Comparison of ENCODE assay signal across 7 cellular contexts in the genomic region with DNA sequence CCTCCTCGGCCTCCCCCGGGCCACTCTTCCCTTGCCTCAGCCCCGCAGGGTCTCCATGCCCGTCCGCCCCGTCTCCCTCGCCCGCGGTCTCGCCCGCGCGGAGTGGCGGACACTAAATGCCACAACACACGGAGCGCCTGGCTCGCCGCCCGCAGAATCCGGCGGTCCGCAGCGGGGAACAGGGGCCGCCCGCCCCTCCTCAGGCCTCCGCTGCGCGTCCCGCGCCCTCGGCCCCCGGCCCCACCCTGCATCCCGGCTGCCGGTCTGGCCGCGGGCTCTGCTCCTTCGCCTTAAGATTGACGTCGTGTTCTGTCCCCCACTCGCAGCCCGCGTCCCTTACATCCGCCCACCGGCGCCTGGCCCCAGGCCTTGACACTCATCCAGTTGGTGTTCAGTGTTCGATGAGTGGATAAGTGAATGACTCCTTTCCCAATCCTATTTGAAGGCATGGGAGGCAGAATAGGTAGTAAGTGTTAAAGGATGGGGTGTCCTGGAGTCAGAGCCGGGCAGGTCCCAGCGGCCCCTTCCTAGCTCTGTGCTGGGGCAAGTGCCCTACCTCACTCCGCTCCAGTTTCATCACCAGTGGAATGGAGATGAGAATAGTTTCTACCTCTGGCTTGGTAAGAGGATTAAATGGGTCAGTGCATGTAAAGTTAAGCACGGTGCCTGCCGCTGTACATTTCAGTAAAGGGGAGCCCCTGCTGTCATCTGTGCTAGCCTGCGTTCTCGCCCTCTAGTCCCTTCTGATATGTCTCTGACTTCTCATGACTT. TPM values are rescaled to one million over a fixed set of nuclear protein-coding genes. Genes with fewer than 3 reads are reported as not detected.
DNase-seq lines count a peak whose midpoint lies in the region; ATAC-seq and TF ChIP-seq lines count a peak whose summit lies in the region.

No MANE protein-coding gene starts in this region.

- H3K27ac Mint-ChIP-seq in GM23338: peak overlapping the region; percentile 7; the same call in 1 of the 2 replicates
- peak overlapping the region; percentile 79 for H3K27ac Mint-ChIP-seq in activated T-cell treated with anti-CD3 and anti-CD28 coated beads, Interleukin-2, amount 50 U/mL, for 72 hours

- H3K4me3 ChIP-seq in GM12864 (ENCODE audit: low read depth, low read length) (peak overlapping the region; percentile 96), GM23338 (peak overlapping the region; percentile 99), Loucy (ENCODE audit: low read length, poor library complexity, severe bottlenecking) (peak overlapping the region; percentile 77), neuronal stem cell (ENCODE audit: low read length in 2 of 2) (peak overlapping the region; percentile 88 to 94), vagina (peak overlapping the region; percentile 82 to 92)

- no peak overlapping the region for H2BK12ac ChIP-seq in neuronal stem cell (ENCODE audit: low read length)

- H4K91ac ChIP-seq in neuronal stem cell (ENCODE audit: low read depth, low read length, poor library complexity): no peak overlapping the region

- no peak for TF ChIP-seq CTCF in GM12864 (IDR thresholded peaks at IDR 0.05; ENCODE audit: low read depth, low read length, missing control alignments)
- no peak for TF ChIP-seq CTCF in GM23338 (conservative IDR thresholded peaks at IDR 0.05; ENCODE audit: low read depth in 2 of 2)
- no peak for TF ChIP-seq CTCF in Loucy (conservative IDR thresholded peaks at IDR 0.05; ENCODE audit: low read length)
- no peak for TF ChIP-seq CTCF in foreskin keratinocyte (conservative IDR thresholded peaks at IDR 0.05)
- TF ChIP-seq CTCF in vagina (IDR thresholded peaks at IDR 0.05): no peak

- H3K9me3 Mint-ChIP-seq in GM23338: no peaks in the 10 kb centered on the region
- H3K9me3 Mint-ChIP-seq in activated T-cell treated with anti-CD3 and anti-CD28 coated beads, Interleukin-2, amount 50 U/mL, for 72 hours: no peaks in the 10 kb centered on the region

- peaks cover 18% of the 10 kb centered on the region for H3K4me1 ChIP-seq in GM23338 (ENCODE audit: insufficient read depth)
- peaks cover 42% of the 10 kb centered on the region for H3K4me1 ChIP-seq in Loucy (ENCODE audit: insufficient read depth, low read length, poor library complexity, severe bottlenecking)
- H3K4me1 ChIP-seq in foreskin keratinocyte: no peaks in the 10 kb centered on the region
- peaks cover 4 to 12% of the 10 kb centered on the region in 2 donors for H3K4me1 ChIP-seq in neuronal stem cell (ENCODE audit: control insufficient read depth in 2 of 2, insufficient read depth in 1 of 2, low read depth in 1 of 2, low read length in 2 of 2)
- H3K4me1 ChIP-seq in vagina: peaks cover 28% of the 10 kb centered on the region

- H3K4ac ChIP-seq in neuronal stem cell (ENCODE audit: low read length): no peak overlapping the region

- H4K20me1 ChIP-seq in GM23338 (replicated peaks; ENCODE audit: insufficient read depth) (peaks cover 14% of the 10 kb centered on the region), Loucy (ENCODE audit: insufficient read depth, low read length, poor library complexity, severe bottlenecking) (no peaks in the 10 kb centered on the region)

- no peak for TF ChIP-seq POLR2A in vagina (IDR thresholded peaks at IDR 0.05)

- peak overlapping the region; percentile 99 for H3K4me2 ChIP-seq in GM23338
- peak overlapping the region; percentile 83 for H3K4me2 ChIP-seq in Loucy (ENCODE audit: low read depth, low read length, poor library complexity, severe bottlenecking)
- peak overlapping the region; percentile 98 for H3K4me2 ChIP-seq in neuronal stem cell (ENCODE audit: insufficient read depth, low read length, poor library complexity, severe bottlenecking)

- peaks cover 46% of the 10 kb centered on the region for H3K79me2 ChIP-seq in GM23338 (replicated peaks; ENCODE audit: insufficient read depth)
- H3K79me2 ChIP-seq in Loucy (ENCODE audit: insufficient read depth, low read length): peaks cover 24% of the 10 kb centered on the region

- DNase-seq in GM12864 (ENCODE audit: low read depth) (no peak), GM23338 (ENCODE audit: low spot score) (peak; percentile 47), foreskin keratinocyte (peak in 1 of 2 donors; percentile 58), neuronal stem cell (ENCODE audit: low spot score) (peak; percentile 2), vagina (ENCODE audit: extremely low spot score in 2 of 2) (no peak)
- peak; percentile 50 to 52 for DNase-seq in activated T-cell treated with anti-CD3 and anti-CD28 coated beads, Interleukin-2, amount 50 U/mL, for 72 hours

- H3K36me3 ChIP-seq in GM23338 (ENCODE audit: insufficient read depth): peaks cover 4% of the 10 kb centered on the region; the same call in 1 of the 2 replicates
- no peaks in the 10 kb centered on the region for H3K36me3 ChIP-seq in Loucy (ENCODE audit: insufficient read depth, low read length)
- peaks cover 0 to 8% of the 10 kb centered on the region in 2 donors for H3K36me3 ChIP-seq in neuronal stem cell (replicated peaks in 1 of 2; ENCODE audit: control insufficient read depth in 2 of 2, insufficient read depth in 2 of 2, low read length in 2 of 2)
- H3K36me3 ChIP-seq in vagina: peaks cover 0 to 6% of the 10 kb centered on the region in 2 donors

- peaks cover 3% of the 10 kb centered on the region for H3K27me3 Mint-ChIP-seq in GM23338 (ENCODE audit: insufficient read depth, low read depth, poor library complexity)
- H3K27me3 Mint-ChIP-seq in activated T-cell treated with anti-CD3 and anti-CD28 coated beads, Interleukin-2, amount 50 U/mL, for 72 hours (ENCODE audit: low read depth): no peaks in the 10 kb centered on the region

- no peak overlapping the region; the same call in 2 of the 3 replicates for H3K4me3 Mint-ChIP-seq in GM23338
- no peak overlapping the region for H3K4me3 Mint-ChIP-seq in activated T-cell treated with anti-CD3 and anti-CD28 coated beads, Interleukin-2, amount 50 U/mL, for 72 hours

- no peaks in the 10 kb centered on the region for H3K9me3 ChIP-seq in Loucy (ENCODE audit: insufficient read depth, low read depth, low read length)
- H3K9me3 ChIP-seq in neuronal stem cell (replicated peaks in 1 of 2; ENCODE audit: control insufficient read depth in 2 of 2, insufficient read depth in 1 of 2, low read depth in 1 of 2, low read length in 2 of 2): no peaks in the 10 kb centered on the region
- H3K9me3 ChIP-seq in vagina: no peaks in the 10 kb centered on the region

- no peaks in the 10 kb centered on the region for H3K27me3 ChIP-seq in GM23338 (ENCODE audit: insufficient read depth)
- H3K27me3 ChIP-seq in Loucy (ENCODE audit: insufficient read depth, low read length, poor library complexity, severe bottlenecking): no peaks in the 10 kb centered on the region
- H3K27me3 ChIP-seq in foreskin keratinocyte: no peaks in the 10 kb centered on the region
- H3K27me3 ChIP-seq in neuronal stem cell (ENCODE audit: control insufficient read depth in 3 of 3, insufficient read depth in 3 of 3, low read depth in 1 of 3, low read length in 3 of 3): no peaks in the 10 kb centered on the region
- no peaks in the 10 kb centered on the region for H3K27me3 ChIP-seq in vagina

- H2BK5ac ChIP-seq in neuronal stem cell (ENCODE audit: low read length): no peak overlapping the region

- H3F3A ChIP-seq in GM23338 (replicated peaks; ENCODE audit: low read depth): 0 out of 2 replicates have a peak, but pooled peaks cover 13% of the 10 kb centered on the region
- no peaks in the 10 kb centered on the region for H3F3A ChIP-seq in Loucy (ENCODE audit: low read depth)

- H2AK5ac ChIP-seq in neuronal stem cell (ENCODE audit: low read depth, low read length): no peak overlapping the region

- WGBS in neuronal stem cell (ENCODE audit: extremely low coverage in 2 of 2, insufficient read length in 2 of 2, insufficient replicate concordance in 1 of 2), 2 donors: no CpG with 5 or more reads among the region's 53 CpGs

- H3K4me1 Mint-ChIP-seq in GM23338: peaks cover 11% of the 10 kb centered on the region
- H3K4me1 Mint-ChIP-seq in activated T-cell treated with anti-CD3 and anti-CD28 coated beads, Interleukin-2, amount 50 U/mL, for 72 hours (ENCODE audit: low read depth): peaks cover 43% of the 10 kb centered on the region

- H2AFZ ChIP-seq in GM23338: peak overlapping the region; percentile 94; the same call in 1 of the 2 replicates
- peak overlapping the region; percentile 97 for H2AFZ ChIP-seq in Loucy (ENCODE audit: low read length)
- peak overlapping the region; percentile 98 for H2AFZ ChIP-seq in neuronal stem cell (ENCODE audit: low read length)

- intact Hi-C loops in vagina (cut with DNase I): no loop called here

- H3K23ac ChIP-seq in neuronal stem cell (ENCODE audit: low read depth, low read length, poor library complexity): peak overlapping the region; percentile 16

- peaks cover 11% of the 10 kb centered on the region for H3K79me1 ChIP-seq in neuronal stem cell (ENCODE audit: low read depth, low read length)

- ATAC-seq in GM23338: peak; percentile 58
- peak; percentile 14 to 37 for ATAC-seq in activated T-cell treated with anti-CD3 and anti-CD28 coated beads, Interleukin-2, amount 50 U/mL, for 72 hours (replicated peaks in 1 of 2)
- peak; percentile 46 for ATAC-seq in foreskin keratinocyte

- H3K27ac ChIP-seq in GM23338 (ENCODE audit: low read depth) (no peak overlapping the region), foreskin keratinocyte (peak overlapping the region; percentile 63), neuronal stem cell (replicated peaks; ENCODE audit: low read length) (no peak overlapping the region), vagina (peak overlapping the region; percentile 87)

- H4K8ac ChIP-seq in neuronal stem cell (ENCODE audit: low read depth, low read length): no peak overlapping the region

- no peak overlapping the region for H2BK15ac ChIP-seq in neuronal stem cell (ENCODE audit: low read length)

- peak overlapping the region; percentile 65 for H3K14ac ChIP-seq in neuronal stem cell (ENCODE audit: low read length)

- H3K9me2 ChIP-seq in GM23338 (ENCODE audit: insufficient read depth): no peaks in the 10 kb centered on the region
- no peaks in the 10 kb centered on the region for H3K9me2 ChIP-seq in Loucy (replicated peaks; ENCODE audit: low read depth, low read length)

- peak overlapping the region; percentile 92 for H3K18ac ChIP-seq in neuronal stem cell (ENCODE audit: low read length)

- H3K36me3 Mint-ChIP-seq in GM23338 (ENCODE audit: low read depth): no peaks in the 10 kb centered on the region; the same call in 1 of the 3 replicates
- H3K36me3 Mint-ChIP-seq in activated T-cell treated with anti-CD3 and anti-CD28 coated beads, Interleukin-2, amount 50 U/mL, for 72 hours (ENCODE audit: insufficient read depth in 2 of 2): peaks cover 0 to 2% of the 10 kb centered on the region in 2 donors

- H3K9ac ChIP-seq in Loucy (ENCODE audit: low read depth, low read length, poor library complexity, severe bottlenecking): peak overlapping the region; percentile 75
- peak overlapping the region; percentile 87 for H3K9ac ChIP-seq in neuronal stem cell (ENCODE audit: low read depth, low read length, poor library complexity)

- H2BK120ac ChIP-seq in neuronal stem cell (ENCODE audit: low read depth, low read length): no peak overlapping the region

RNA-seq across cellular contexts. Expression of gene TECPR2, which starts 0.6 kb away (rescaled TPM):
- 16.9 and 20.5 TPM in 2 replicates for total RNA-seq in GM23338 (2014; rRNA removed; shearing (Covaris generic))
- polyA plus RNA-seq in GM23338 (2016; fragmentation: Nextera tagmentation; extraction: Ambion mirVana) (4.8 and 5.2 TPM in 2 replicates), foreskin keratinocyte (3.3 and 3.4 TPM in 2 replicates)
- total RNA-seq in activated T-cell treated with anti-CD3 and anti-CD28 coated beads, Interleukin-2, amount 50 U/mL, for 72 hours: 1 to 10 TPM; 8.7 to 9.7 TPM
- total RNA-seq in foreskin keratinocyte (10.4 and 10.6 TPM in 2 replicates), vagina (12.0 TPM)
- polyA plus RNA-seq in neuronal stem cell (2013, experiment 1 of 2): 7.9 TPM
- polyA plus RNA-seq in neuronal stem cell (2013, experiment 2 of 2): 6.8 TPM

RNA-seq across cellular contexts. Expression of gene CINP, which starts 0.7 kb away (rescaled TPM):
- total RNA-seq in GM23338 (2014; rRNA removed; shearing (Covaris generic)): 54.0 and 65.4 TPM in 2 replicates
- polyA plus RNA-seq in GM23338 (2016; fragmentation: Nextera tagmentation; extraction: Ambion mirVana): 63.1 and 64.9 TPM in 2 replicates
- total RNA-seq in activated T-cell treated with anti-CD3 and anti-CD28 coated beads, Interleukin-2, amount 50 U/mL, for 72 hours: 10 to 100 TPM; 40.6 to 43.0 TPM
- total RNA-seq in foreskin keratinocyte: 44.0 and 44.8 TPM in 2 replicates
- polyA plus RNA-seq in foreskin keratinocyte: 52.8 and 55.3 TPM in 2 replicates
- polyA plus RNA-seq in neuronal stem cell (2013, experiment 1 of 2): 28.4 TPM
- polyA plus RNA-seq in neuronal stem cell (2013, experiment 2 of 2): 26.9 TPM
- total RNA-seq in vagina: 21.9 TPM

RNA-seq across cellular contexts. Expression of gene ZNF839, which starts 43.8 kb away (rescaled TPM):
- total RNA-seq in GM23338 (2014; rRNA removed; shearing (Covaris generic)): 8.0 and 10.0 TPM in 2 replicates
- 6.0 and 7.9 TPM in 2 replicates for polyA plus RNA-seq in GM23338 (2016; fragmentation: Nextera tagmentation; extraction: Ambion mirVana)
- total RNA-seq in activated T-cell treated with anti-CD3 and anti-CD28 coated beads, Interleukin-2, amount 50 U/mL, for 72 hours: 10 to 100 TPM; 18.1 to 21.5 TPM
- 8.0 and 10.2 TPM in 2 replicates for total RNA-seq in foreskin keratinocyte
- polyA plus RNA-seq in foreskin keratinocyte: 6.5 and 7.4 TPM in 2 replicates
- polyA plus RNA-seq in neuronal stem cell (2013, experiment 1 of 2): 8.2 TPM
- polyA plus RNA-seq in neuronal stem cell (2013, experiment 2 of 2): 8.3 TPM
- total RNA-seq in vagina: 4.4 TPM

RNA-seq across cellular contexts. Expression of gene MOK, which starts 58.4 kb away (rescaled TPM):
- total RNA-seq in GM23338 (2014; rRNA removed; shearing (Covaris generic)): 2.1 and 3.1 TPM in 2 replicates
- polyA plus RNA-seq in GM23338 (2016; fragmentation: Nextera tagmentation; extraction: Ambion mirVana) (3.1 and 4.7 TPM in 2 replicates), foreskin keratinocyte (20.1 and 27.6 TPM in 2 replicates)
- 1 to 10 TPM; 2.8 to 5.7 TPM for total RNA-seq in activated T-cell treated with anti-CD3 and anti-CD28 coated beads, Interleukin-2, amount 50 U/mL, for 72 hours
- total RNA-seq in foreskin keratinocyte (22.1 and 28.9 TPM in 2 replicates), vagina (14.2 TPM)
- 9.5 TPM for polyA plus RNA-seq in neuronal stem cell (2013, experiment 1 of 2)
- polyA plus RNA-seq in neuronal stem cell (2013, experiment 2 of 2): 9.4 TPM

Comparison
In these comparisons a context has a peak if more than half of its experiments do, and no peak if none do; other contexts are left out.
1. DNase-seq: peak in GM23338 (single experiment), activated T-cell treated with anti-CD3 and anti-CD28 coated beads, Interleukin-2, amount 50 U/mL, for 72 hours (2 of 2) and neuronal stem cell (single experiment); none in GM12864 (single experiment) and vagina (0 of 2).
2. H3K27ac ChIP-seq: peak in foreskin keratinocyte (single experiment) and vagina (single experiment); none in GM23338 (single experiment) and neuronal stem cell (single experiment).
3. Peak in every context shown above with its lines, with median percentiles within 50 percentile points of each other: H3K4me3 ChIP-seq, ATAC-seq, H2AFZ ChIP-seq and H3K4me2 ChIP-seq.